ENCODE assay signal across 8 cellular contexts in genomic region chr10:102644646-102645387, GRCh38. TPM values are rescaled to one million over a fixed set of nuclear protein-coding genes. Genes with fewer than 3 reads are reported as not detected.
DNase-seq lines count a peak whose midpoint lies in the region; ATAC-seq, FAIRE-seq and TF ChIP-seq lines count a peak whose summit lies in the region.

No MANE protein-coding gene starts in this region.

- no peak for ATAC-seq in GM21447 (IDR thresholded peaks at IDR 0.05; ENCODE audit: unreplicated experiment)

- peaks cover 5% of the 10 kb centered on the region for H3K27me3 Mint-ChIP-seq in neural crest cell (ENCODE audit: low read depth)

- H3K4me1 Mint-ChIP-seq in neural crest cell = peaks cover 57% of the 10 kb centered on the region

- no peaks in the 10 kb centered on the region for H3K36me3 Mint-ChIP-seq in neural crest cell (ENCODE audit: low read depth)

- TF ChIP-seq CTCF in neural crest cell (conservative IDR thresholded peaks at IDR 0.05) = peak; percentile 62

- peak overlapping the region; percentile 98 for H3K4me3 Mint-ChIP-seq in neural crest cell

- DNase-seq in DMS53 (lab: John Stamatoyannopoulos, UW) (peak; percentile 96), RCC 7860 (ENCODE audit: low spot score) (peak; percentile 78), activated gamma-delta T cell (lab: John Stamatoyannopoulos, UW) (peak; percentile 64), fibroblast of the conjunctiva (ENCODE audit: low read depth) (peak; percentile 56), neural crest cell (ENCODE audit: low read depth, low spot score) (peak; percentile 55), substantia nigra (lab: John Stamatoyannopoulos, UW) (peak in 46 of 49 donors; percentile 21 to 93 (median 72))
- peak; percentile 76 for DNase-seq in Jurkat, Clone E6-1 (ENCODE audit: low read depth, low spot score)

- H3K27ac Mint-ChIP-seq in neural crest cell (ENCODE audit: unreplicated experiment) = peak overlapping the region; percentile 94

- no peak for FAIRE-seq in RCC 7860 (lab: Jason Lieb, UNC)

- H3K9me3 Mint-ChIP-seq in neural crest cell = no peaks in the 10 kb centered on the region

- peak overlapping the region; percentile 99 for H3K27ac ChIP-seq in substantia nigra (ENCODE audit: low read depth, low read length, poor library complexity, severe bottlenecking)

- H3K4me3 ChIP-seq in Jurkat, Clone E6-1 (ENCODE audit: low read length) = peak overlapping the region; percentile 68

RNA-seq across cellular contexts. Expression of gene TRIM8, which starts 0.5 kb away (rescaled TPM):
- polyA plus RNA-seq in Jurkat, Clone E6-1 (2012; ENCODE audit: insufficient read depth, insufficient read length) = 42.6 TPM
- 76.9 and 82.8 TPM in 2 replicates for total RNA-seq in neural crest cell
